27 cellular contexts compared by ENCODE assay signal in the genomic region with DNA sequence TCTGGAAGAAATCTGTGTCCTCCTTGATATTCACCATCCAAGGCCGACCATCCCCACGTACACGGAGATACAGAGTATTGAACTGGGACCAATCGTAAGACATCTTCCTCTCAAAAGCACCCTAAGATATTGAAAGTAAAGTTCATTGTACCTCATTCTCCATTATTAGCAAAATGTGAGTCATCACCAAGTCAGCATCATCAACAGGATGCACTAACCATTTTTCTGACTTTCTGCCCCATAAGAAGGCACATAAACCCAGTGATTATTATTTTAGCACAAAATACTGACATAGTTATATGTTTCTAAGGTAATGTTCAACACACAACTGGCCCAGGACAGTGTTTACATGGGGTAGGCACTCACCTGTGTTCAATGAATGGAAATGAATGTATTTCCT. TPM values are rescaled to one million over a fixed set of nuclear protein-coding genes. Genes with fewer than 3 reads are reported as not detected.
DNase-seq lines count a peak whose midpoint lies in the region; ATAC-seq and TF ChIP-seq lines count a peak whose summit lies in the region.
"Had no signal": no experiment of that assay in that cellular context is flagged by ENCODE, and none has a peak within 500 bp of the region (broad histone marks: within the 10 kb centered on the region; RNA-seq: fewer than 3 reads in every experiment).

No MANE protein-coding gene starts in this region.

- peaks cover 19% of the 10 kb centered on the region for H3K36me3 Mint-ChIP-seq in activated naive CD4-positive, alpha-beta T cell treated with anti-CD3 and anti-CD28 coated beads for 36 hours (ENCODE audit: low read depth)
- peaks cover 26% of the 10 kb centered on the region for H3K36me3 Mint-ChIP-seq in activated T-helper 1 cell treated with anti-CD3 and anti-CD28 coated beads, Interleukin-12 subunit alpha, Interleukin-12 subunit beta, Interleukin-2, Interleukin-4 antibody, amounts not matched to agents 30 ng/mL and 10 ng/mL and 1 ng/mL, durations not matched to agents 14 hours and 24 hours and 36 hours (ENCODE audit: low read depth)

- no peaks in the 10 kb centered on the region for H3K27me3 Mint-ChIP-seq in activated naive CD4-positive, alpha-beta T cell treated with anti-CD3 and anti-CD28 coated beads for 36 hours (ENCODE audit: low read depth)
- H3K27me3 Mint-ChIP-seq in activated T-helper 1 cell treated with anti-CD3 and anti-CD28 coated beads, Interleukin-12 subunit alpha, Interleukin-12 subunit beta, Interleukin-2, Interleukin-4 antibody, amounts not matched to agents 30 ng/mL and 10 ng/mL and 1 ng/mL, durations not matched to agents 14 hours and 24 hours and 36 hours (ENCODE audit: insufficient read depth): no peaks in the 10 kb centered on the region
- H3K27me3 Mint-ChIP-seq: naive thymus-derived CD8-positive, alpha-beta T cell; stimulated activated memory B cell treated with anti-CD40 and anti-IgM and Interleukin-4, amounts not matched to agents 10 μg/mL and 1 μg/mL and 100 μg/mL, for 72 hours had no signal

- intact Hi-C loops in activated naive CD4-positive, alpha-beta T cell treated with anti-CD3 and anti-CD28 coated beads for 36 hours (cut with micrococcal nuclease): no loop called here
- intact Hi-C loops in activated T-helper 1 cell treated with anti-CD3 and anti-CD28 coated beads, Interleukin-12 subunit alpha, Interleukin-12 subunit beta, Interleukin-2, Interleukin-4 antibody, amounts not matched to agents 30 ng/mL and 10 ng/mL and 1 ng/mL, durations not matched to agents 14 hours and 24 hours and 36 hours (cut with micrococcal nuclease): no loop called here
- intact Hi-C loops in ovary (cut with DNase I): no loop called here

- CTCF ChIA-PET in activated naive CD4-positive, alpha-beta T cell treated with anti-CD3 and anti-CD28 coated beads for 36 hours (lab: Charles Lee): no interaction called here

- H3K4me3 Mint-ChIP-seq in activated naive CD4-positive, alpha-beta T cell treated with anti-CD3 and anti-CD28 coated beads for 36 hours: no peak overlapping the region
- no peak overlapping the region for H3K4me3 Mint-ChIP-seq in activated T-helper 1 cell treated with anti-CD3 and anti-CD28 coated beads, Interleukin-12 subunit alpha, Interleukin-12 subunit beta, Interleukin-2, Interleukin-4 antibody, amounts not matched to agents 30 ng/mL and 10 ng/mL and 1 ng/mL, durations not matched to agents 14 hours and 24 hours and 36 hours
- H3K4me3 Mint-ChIP-seq: naive thymus-derived CD8-positive, alpha-beta T cell; stimulated activated memory B cell treated with anti-CD40 and anti-IgM and Interleukin-4, amounts not matched to agents 10 μg/mL and 1 μg/mL and 100 μg/mL, for 72 hours; T-helper 2 cell treated with Interferon-gamma antibody and Interleukin-4, amounts not matched to agents 5 μg/mL and 100 μg/mL, for 36 hours had no signal

- TF ChIP-seq POLR2A in ovary (IDR thresholded peaks at IDR 0.05): no peak

- no peak overlapping the region for H3K27ac ChIP-seq in ovary
- H3K27ac ChIP-seq: BLaER1 treated with 17β-estradiol and CSF1 and Interleukin-3, amounts not matched to agents 10 nM and 100 nM; gastroesophageal sphincter; suprapubic skin had no signal

- H3K36me3 ChIP-seq in ovary: no peaks in the 10 kb centered on the region

- H3K27ac Mint-ChIP-seq in activated naive CD4-positive, alpha-beta T cell treated with anti-CD3 and anti-CD28 coated beads for 36 hours: peak overlapping the region; percentile 82
- H3K27ac Mint-ChIP-seq in activated T-helper 1 cell treated with anti-CD3 and anti-CD28 coated beads, Interleukin-12 subunit alpha, Interleukin-12 subunit beta, Interleukin-2, Interleukin-4 antibody, amounts not matched to agents 30 ng/mL and 10 ng/mL and 1 ng/mL, durations not matched to agents 14 hours and 24 hours and 36 hours: peak overlapping the region; percentile 2
- H3K27ac Mint-ChIP-seq: stimulated activated memory B cell treated with anti-CD40 and anti-IgM and Interleukin-4, amounts not matched to agents 10 μg/mL and 1 μg/mL and 100 μg/mL, for 72 hours; T-helper 2 cell treated with Interferon-gamma antibody and Interleukin-4, amounts not matched to agents 5 μg/mL and 100 μg/mL, for 36 hours had no signal

- no peak for ATAC-seq in HG02885 (IDR thresholded peaks at IDR 0.05; ENCODE audit: poor library complexity, unreplicated experiment)
- ATAC-seq: gastroesophageal sphincter; HCT116; naive thymus-derived CD8-positive, alpha-beta T cell; Panc1; stimulated activated memory B cell treated with anti-CD40 and anti-IgM and Interleukin-4, amounts not matched to agents 10 μg/mL and 1 μg/mL and 100 μg/mL, for 72 hours had no signal

- TF ChIP-seq CTCF in ovary (IDR thresholded peaks at IDR 0.05): no peak

- no peaks in the 10 kb centered on the region for H3K9me3 Mint-ChIP-seq in activated naive CD4-positive, alpha-beta T cell treated with anti-CD3 and anti-CD28 coated beads for 36 hours
- no peaks in the 10 kb centered on the region for H3K9me3 Mint-ChIP-seq in activated T-helper 1 cell treated with anti-CD3 and anti-CD28 coated beads, Interleukin-12 subunit alpha, Interleukin-12 subunit beta, Interleukin-2, Interleukin-4 antibody, amounts not matched to agents 30 ng/mL and 10 ng/mL and 1 ng/mL, durations not matched to agents 14 hours and 24 hours and 36 hours
- H3K9me3 Mint-ChIP-seq: naive thymus-derived CD8-positive, alpha-beta T cell; stimulated activated memory B cell treated with anti-CD40 and anti-IgM and Interleukin-4, amounts not matched to agents 10 μg/mL and 1 μg/mL and 100 μg/mL, for 72 hours; T-helper 2 cell treated with Interferon-gamma antibody and Interleukin-4, amounts not matched to agents 5 μg/mL and 100 μg/mL, for 36 hours had no signal

- peaks cover 17% of the 10 kb centered on the region for H3K4me1 Mint-ChIP-seq in activated naive CD4-positive, alpha-beta T cell treated with anti-CD3 and anti-CD28 coated beads for 36 hours (ENCODE audit: low read depth)
- peaks cover 15% of the 10 kb centered on the region for H3K4me1 Mint-ChIP-seq in activated T-helper 1 cell treated with anti-CD3 and anti-CD28 coated beads, Interleukin-12 subunit alpha, Interleukin-12 subunit beta, Interleukin-2, Interleukin-4 antibody, amounts not matched to agents 30 ng/mL and 10 ng/mL and 1 ng/mL, durations not matched to agents 14 hours and 24 hours and 36 hours (ENCODE audit: low read depth)

- no peak overlapping the region for H3K4me3 ChIP-seq in ovary
- H3K4me3 ChIP-seq: BLaER1 treated with 17β-estradiol and CSF1 and Interleukin-3, amounts not matched to agents 10 nM and 100 nM; gastroesophageal sphincter; lung; suprapubic skin; upper lobe of left lung had no signal

- H3K4me1 ChIP-seq in ovary (ENCODE audit: insufficient read depth): no peaks in the 10 kb centered on the region
- H3K4me1 ChIP-seq: Caco-2, gastroesophageal sphincter, suprapubic skin had no signal

- H3K9me3 ChIP-seq in ovary: no peaks in the 10 kb centered on the region
- H3K9me3 ChIP-seq: BLaER1 treated with 17β-estradiol and CSF1 and Interleukin-3, amounts not matched to agents 10 nM and 100 nM; Caco-2; gastroesophageal sphincter; suprapubic skin; upper lobe of left lung had no signal

- in situ Hi-C loops in KBM-7 (cut with MboI; ENCODE audit: low pct_unique_long_range_greater_than_20kb, low sequenced_read_pairs): no loop called here

- WGBS in ovary, 3 donors: 91 to 94% (median 94%) methylated on average over 4 of the region's 4 CpGs

- no peaks in the 10 kb centered on the region for H3K27me3 ChIP-seq in ovary
- H3K27me3 ChIP-seq: BLaER1 treated with 17β-estradiol and CSF1 and Interleukin-3, amounts not matched to agents 10 nM and 100 nM; gastroesophageal sphincter; suprapubic skin; upper lobe of left lung had no signal

- no peak for DNase-seq in activated naive CD4-positive, alpha-beta T cell treated with anti-CD3 and anti-CD28 coated beads for 36 hours
- DNase-seq in activated naive CD4-positive, alpha-beta T cell treated with anti-CD3 and anti-CD28 coated beads, Interleukin-2, amount 50 U/mL, for 16 hours: no peak
- DNase-seq in HCEC 1CT (peak; percentile 46), iris pigment epithelial cell (ENCODE audit: low read depth) (peak; percentile 23), ovary (no peak), KBM-7 (no peak)
- no peak for DNase-seq in activated T-helper 1 cell treated with anti-CD3 and anti-CD28 coated beads, Interleukin-12 subunit alpha, Interleukin-12 subunit beta, Interleukin-2, Interleukin-4 antibody, amounts not matched to agents 30 ng/mL and 10 ng/mL and 1 ng/mL, durations not matched to agents 14 hours and 24 hours and 36 hours (ENCODE audit: low spot score)
- DNase-seq: activated CD4-positive, alpha-beta T cell treated with anti-CD3 and anti-CD28 coated beads for 48 hours; activated gamma-delta T cell; Caco-2; DMS53; GF-D8; naive thymus-derived CD8-positive, alpha-beta T cell; NCI-H1436 treated with DMSO at 0.1 percent for 48 hours; NCI-H226; occipital lobe; SHP77; upper lobe of left lung had no signal

- no peak for TF ChIP-seq EP300 in ovary (IDR thresholded peaks at IDR 0.05)

RNA-seq across cellular contexts. Expression of gene NDUFAF1, which starts 7.4 kb away (rescaled TPM):
- total RNA-seq in activated naive CD4-positive, alpha-beta T cell treated with anti-CD3 and anti-CD28 coated beads for 36 hours: 10 to 100 TPM; 15.7 to 17.4 TPM
- total RNA-seq in activated T-helper 1 cell treated with anti-CD3 and anti-CD28 coated beads, Interleukin-12 subunit alpha, Interleukin-12 subunit beta, Interleukin-2, Interleukin-4 antibody, amounts not matched to agents 30 ng/mL and 10 ng/mL and 1 ng/mL, durations not matched to agents 14 hours and 24 hours and 36 hours: 26.7 and 28.0 TPM in 2 replicates
- total RNA-seq in ovary: 10 to 100 TPM; 11.2 to 16.3 (median 14.0) TPM
- polyA plus RNA-seq in ovary: 10 to 100 TPM; 16.2 to 38.1 TPM

RNA-seq across cellular contexts. Expression of gene RTF1, which starts 22.0 kb away (rescaled TPM):
- total RNA-seq in activated naive CD4-positive, alpha-beta T cell treated with anti-CD3 and anti-CD28 coated beads for 36 hours: 10 to 100 TPM; 18.7 to 19.5 TPM
- 41.0 and 44.7 TPM in 2 replicates for total RNA-seq in activated T-helper 1 cell treated with anti-CD3 and anti-CD28 coated beads, Interleukin-12 subunit alpha, Interleukin-12 subunit beta, Interleukin-2, Interleukin-4 antibody, amounts not matched to agents 30 ng/mL and 10 ng/mL and 1 ng/mL, durations not matched to agents 14 hours and 24 hours and 36 hours
- 10 to 100 TPM; 22.2 to 41.9 (median 35.6) TPM for total RNA-seq in ovary
- polyA plus RNA-seq in ovary: 10 to 100 TPM; 26.1 to 57.1 TPM

Comparison
In these comparisons a context has a peak if more than half of its experiments do, and no peak if none do; other contexts are left out.
1. DNase-seq: peak in HCEC 1CT (single experiment) and iris pigment epithelial cell (single experiment); none in activated naive CD4-positive, alpha-beta T cell treated with anti-CD3 and anti-CD28 coated beads for 36 hours (single experiment), activated naive CD4-positive, alpha-beta T cell treated with anti-CD3 and anti-CD28 coated beads, Interleukin-2, amount 50 U/mL, for 16 hours (single experiment), activated T-helper 1 cell treated with anti-CD3 and anti-CD28 coated beads, Interleukin-12 subunit alpha, Interleukin-12 subunit beta, Interleukin-2, Interleukin-4 antibody, amounts not matched to agents 30 ng/mL and 10 ng/mL and 1 ng/mL, durations not matched to agents 14 hours and 24 hours and 36 hours (single experiment), ovary (0 of 5) and KBM-7 (single experiment).